32 cellular contexts compared by ENCODE assay signal in the genomic region with DNA sequence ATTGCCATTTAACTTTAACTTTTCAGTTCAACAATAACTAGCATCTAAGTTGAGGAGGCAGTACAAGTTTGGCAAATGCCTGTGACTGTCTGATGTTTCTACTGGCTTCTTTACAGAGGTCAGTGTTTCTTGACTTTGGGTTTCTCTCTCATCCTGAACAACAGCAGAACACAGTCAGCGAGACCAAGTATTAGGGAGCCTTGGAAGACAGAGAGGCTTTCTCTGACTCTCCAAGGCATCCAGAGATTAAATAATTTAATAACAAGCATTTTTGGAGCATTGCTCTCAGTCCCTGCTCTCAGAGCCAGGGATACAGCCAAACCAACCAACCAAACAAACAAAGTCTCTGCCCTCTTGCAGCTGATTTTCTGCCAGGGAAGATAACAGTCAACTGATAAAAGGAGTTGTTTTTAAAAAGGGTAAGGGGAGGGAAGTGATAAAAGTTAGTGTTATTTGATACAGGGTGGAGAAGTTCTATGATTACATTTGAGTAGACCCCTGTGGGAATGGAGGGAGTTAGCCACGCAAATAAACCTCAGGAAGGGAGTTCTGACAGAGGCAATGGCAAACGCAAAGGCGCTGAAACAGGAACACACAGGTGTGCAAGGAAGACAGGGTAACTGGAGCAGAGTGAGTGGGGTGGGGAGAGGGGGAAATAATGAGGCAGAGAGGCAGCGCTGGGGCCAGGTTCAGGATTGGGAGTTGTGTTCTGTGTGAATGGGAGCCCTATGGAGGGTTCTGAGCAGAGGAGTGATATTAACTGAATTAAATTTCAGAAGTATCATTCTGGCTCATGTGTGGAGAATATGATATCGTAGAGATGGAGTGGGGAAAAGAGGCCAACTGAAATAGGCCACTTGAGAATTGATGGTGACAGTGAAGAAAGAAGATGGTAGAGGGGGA. TPM values are rescaled to one million over a fixed set of nuclear protein-coding genes. Genes with fewer than 3 reads are reported as not detected.
"Had no signal": no experiment of that assay in that cellular context is flagged by ENCODE, and none has a peak within 500 bp of the region (broad histone marks: within the 10 kb centered on the region; RNA-seq: fewer than 3 reads in every experiment).

No MANE protein-coding gene starts in this region.

- H3K27me3 Mint-ChIP-seq: activated naive CD8-positive, alpha-beta T cell treated with anti-CD3 and anti-CD28 coated beads, Interleukin-2, amount 10 ng/mL, durations not matched to agents 7 days and 5 days; natural killer cell treated with Interleukin-12 subunit alpha and Interleukin-12 subunit beta and Interleukin-15 and Interleukin-18, amount 100 ng/mL, for 72 hours; T-cell had no signal

- DNase-seq: activated B cell treated with CpG ODN at 0.5 μM for 24 hours; activated CD4-positive, alpha-beta T cell treated with anti-CD3 and anti-CD28 coated beads for 36 hours; activated CD4-positive, alpha-beta T cell treated with anti-CD3 and anti-CD28 coated beads, Interleukin-2, amount 50 U/mL, for 4 hours; activated CD8-positive, alpha-beta memory T cell treated with anti-CD3 and anti-CD28 coated beads for 24 hours; activated CD8-positive, alpha-beta memory T cell treated with anti-CD3 and anti-CD28 coated beads, Interleukin-2, amount 50 U/mL, for 4 hours; activated naive CD4-positive, alpha-beta T cell treated with anti-CD3 and anti-CD28 coated beads for 36 hours; activated naive CD8-positive, alpha-beta T cell treated with anti-CD3 and anti-CD28 coated beads, Interleukin-2, amount 10 ng/mL, durations not matched to agents 7 days and 5 days; activated T-cell treated with anti-CD3 and anti-CD28 coated beads, Interleukin-2, amount 50 U/mL, for 48 hours; amniotic stem cell; cerebellar nuclear complex; cortex of kidney; foreskin fibroblast; heart right ventricle; islet precursor cell; left colon; midbrain; ovary; psoas muscle; stimulated activated CD4-positive, alpha-beta T cell treated with anti-CD3 and anti-CD28 coated beads, Interleukin-1b, Interleukin-23, amount 100 ng/mL, for 48 hours; substantia nigra; T-cell had no signal

- ATAC-seq: activated CD4-positive, alpha-beta T cell treated with anti-CD3 and anti-CD28 coated beads for 36 hours; heart right ventricle; left colon; natural killer cell treated with Interleukin-12 subunit alpha and Interleukin-12 subunit beta and Interleukin-15 and Interleukin-18, amount 100 ng/mL, for 72 hours; psoas muscle; T-cell had no signal

- H3K9me3 Mint-ChIP-seq: activated naive CD4-positive, alpha-beta T cell treated with anti-CD3 and anti-CD28 coated beads for 36 hours; activated naive CD8-positive, alpha-beta T cell treated with anti-CD3 and anti-CD28 coated beads, Interleukin-2, amount 10 ng/mL, durations not matched to agents 7 days and 5 days; stimulated activated naive CD8-positive, alpha-beta T cell treated with anti-CD3 and anti-CD28 coated beads, Interleukin-15, Interleukin-2, amounts not matched to agents 100 ng/mL and 50 ng/mL, for 24 hours; T-cell; T-helper 2 cell treated with Interferon-gamma antibody and Interleukin-4, amounts not matched to agents 5 μg/mL and 100 μg/mL, for 36 hours had no signal

- H3K27ac ChIP-seq: heart right ventricle, neutrophil, ovary, psoas muscle, right atrium auricular region, skin epidermis had no signal

- H3K27ac Mint-ChIP-seq: activated B cell treated with CpG ODN at 0.5 μM for 24 hours; activated CD4-positive, alpha-beta T cell treated with anti-CD3 and anti-CD28 coated beads for 36 hours; activated naive CD4-positive, alpha-beta T cell treated with anti-CD3 and anti-CD28 coated beads for 36 hours; activated naive CD8-positive, alpha-beta T cell treated with anti-CD3 and anti-CD28 coated beads, Interleukin-2, amount 10 ng/mL, durations not matched to agents 7 days and 5 days; natural killer cell treated with Interleukin-12 subunit alpha and Interleukin-12 subunit beta and Interleukin-15 and Interleukin-18, amount 100 ng/mL, for 72 hours; stimulated activated naive CD8-positive, alpha-beta T cell treated with anti-CD3 and anti-CD28 coated beads, Interleukin-15, Interleukin-2, amounts not matched to agents 100 ng/mL and 50 ng/mL, for 24 hours; T-cell; T-helper 2 cell treated with Interferon-gamma antibody and Interleukin-4, amounts not matched to agents 5 μg/mL and 100 μg/mL, for 36 hours had no signal

- H3K36me3 ChIP-seq: heart right ventricle, neutrophil, ovary, right atrium auricular region, tibial nerve had no signal

- H3K36me3 Mint-ChIP-seq: activated naive CD8-positive, alpha-beta T cell treated with anti-CD3 and anti-CD28 coated beads, Interleukin-2, amount 10 ng/mL, durations not matched to agents 7 days and 5 days; natural killer cell treated with Interleukin-12 subunit alpha and Interleukin-12 subunit beta and Interleukin-15 and Interleukin-18, amount 100 ng/mL, for 72 hours; T-cell had no signal

- H3K4me1 Mint-ChIP-seq: activated B cell treated with CpG ODN at 0.5 μM for 24 hours; activated CD4-positive, alpha-beta T cell treated with anti-CD3 and anti-CD28 coated beads for 36 hours; activated naive CD8-positive, alpha-beta T cell treated with anti-CD3 and anti-CD28 coated beads, Interleukin-2, amount 10 ng/mL, durations not matched to agents 7 days and 5 days; T-cell had no signal

- H3K4me3 ChIP-seq: heart right ventricle, ovary, psoas muscle, right atrium auricular region, skin epidermis, tibial nerve had no signal

- H3K9me3 ChIP-seq: neutrophil, ovary, psoas muscle, right atrium auricular region had no signal

- H3K4me1 ChIP-seq: heart right ventricle, psoas muscle had no signal

- H3K27me3 ChIP-seq: neutrophil, ovary, right atrium auricular region, tibial nerve had no signal

- H3K4me3 Mint-ChIP-seq: activated B cell treated with CpG ODN at 0.5 μM for 24 hours; activated CD4-positive, alpha-beta T cell treated with anti-CD3 and anti-CD28 coated beads for 36 hours; activated naive CD4-positive, alpha-beta T cell treated with anti-CD3 and anti-CD28 coated beads for 36 hours; activated naive CD8-positive, alpha-beta T cell treated with anti-CD3 and anti-CD28 coated beads, Interleukin-2, amount 10 ng/mL, durations not matched to agents 7 days and 5 days; natural killer cell treated with Interleukin-12 subunit alpha and Interleukin-12 subunit beta and Interleukin-15 and Interleukin-18, amount 100 ng/mL, for 72 hours; stimulated activated naive CD8-positive, alpha-beta T cell treated with anti-CD3 and anti-CD28 coated beads, Interleukin-15, Interleukin-2, amounts not matched to agents 100 ng/mL and 50 ng/mL, for 24 hours; T-cell; T-helper 2 cell treated with Interferon-gamma antibody and Interleukin-4, amounts not matched to agents 5 μg/mL and 100 μg/mL, for 36 hours had no signal

RNA-seq across cellular contexts. Expression of a gene that starts 55.2 kb away (rescaled TPM):
- total RNA-seq: activated B cell treated with CpG ODN at 0.5 μM for 24 hours; activated CD4-positive, alpha-beta T cell treated with anti-CD3 and anti-CD28 coated beads for 36 hours; activated naive CD4-positive, alpha-beta T cell treated with anti-CD3 and anti-CD28 coated beads for 36 hours; activated naive CD8-positive, alpha-beta T cell treated with anti-CD3 and anti-CD28 coated beads, Interleukin-2, amount 10 ng/mL, durations not matched to agents 7 days and 5 days; bronchial epithelial cell; epithelial cell of proximal tubule; fibroblast of lung; left colon; lung microvascular endothelial cell; natural killer cell treated with Interleukin-12 subunit alpha and Interleukin-12 subunit beta and Interleukin-15 and Interleukin-18, amount 100 ng/mL, for 72 hours; right atrium auricular region; T-cell; tibial nerve had no signal
- polyA plus RNA-seq: fibroblast of lung had no signal
